Comparison of ENCODE assay signal across 8 cellular contexts in the genomic region with DNA sequence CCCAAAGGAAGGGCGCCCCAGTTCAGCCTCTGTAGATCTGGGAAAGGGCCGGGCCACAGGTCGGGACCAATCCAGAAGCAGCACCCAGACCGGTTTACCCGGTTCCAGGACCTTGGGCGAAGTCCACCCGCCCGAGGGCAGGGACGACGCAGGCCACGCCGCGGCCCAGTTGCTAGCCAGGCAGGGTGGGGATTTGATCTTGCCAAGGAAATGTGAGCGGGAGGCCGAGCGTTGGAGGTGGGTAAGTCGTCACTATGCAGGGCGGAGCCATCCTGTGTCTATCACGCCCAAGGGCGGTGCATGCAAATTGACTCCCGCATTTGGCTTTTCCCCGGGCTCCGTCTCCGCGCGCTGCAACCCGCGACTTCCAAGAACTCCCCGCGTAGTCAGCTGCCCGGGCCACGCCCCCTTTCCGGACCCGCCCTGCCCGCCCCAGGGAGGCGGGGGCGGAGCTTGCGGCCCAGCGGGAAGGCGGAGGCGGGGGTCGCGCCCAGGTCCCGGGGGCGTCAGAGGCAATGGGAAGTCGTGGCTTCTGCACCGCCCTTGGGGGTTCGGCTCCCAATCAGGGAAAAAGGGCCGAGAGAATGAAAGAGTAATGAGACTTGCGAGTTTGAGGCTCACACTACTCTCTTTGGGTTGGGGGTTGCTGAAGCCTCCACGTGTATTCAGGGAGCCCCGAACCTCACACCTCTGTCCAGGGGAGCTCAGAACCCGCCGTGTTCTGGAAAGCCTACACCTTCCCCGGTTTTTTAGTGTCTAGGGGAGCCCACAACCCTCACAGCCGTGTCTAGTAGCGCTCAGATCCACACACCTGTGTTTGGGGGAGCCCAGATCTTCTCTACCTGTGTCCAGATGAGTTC. TPM values are rescaled to one million over a fixed set of nuclear protein-coding genes. Genes with fewer than 3 reads are reported as not detected.
DNase-seq lines count a peak whose midpoint lies in the region; ATAC-seq, FAIRE-seq and TF ChIP-seq lines count a peak whose summit lies in the region.

No MANE protein-coding gene starts in this region.

- H3K4me3 ChIP-seq in ectodermal cell (ENCODE audit: insufficient read depth, low read depth, low read length), result peak overlapping the region; percentile 28

- ATAC-seq in HG03439 (IDR thresholded peaks at IDR 0.05; ENCODE audit: unreplicated experiment), result peak; percentile 49
- peak; percentile 67 for ATAC-seq in activated CD8-positive, alpha-beta T cell treated with anti-CD3 and anti-CD28 coated beads, Interleukin-2, amount 10 ng/mL, durations not matched to agents 7 days and 5 days

- peak; percentile 79 for DNase-seq in GM10266 (ENCODE audit: extremely low spot score)
- peak; percentile 99 for DNase-seq in NCI-H82 treated with DMSO at 0.1 percent for 48 hours (lab: John Stamatoyannopoulos, UW; ENCODE audit: unreplicated experiment)
- peak; percentile 96 for DNase-seq in activated CD8-positive, alpha-beta T cell treated with anti-CD3 and anti-CD28 coated beads, Interleukin-2, amount 10 ng/mL, durations not matched to agents 7 days and 5 days
- DNase-seq in lung microvascular endothelial cell (ENCODE audit: low read depth in 2 of 2), result peak; percentile 89 to 98
- peak; percentile 74 to 94 (median 75) for DNase-seq in stimulated activated CD4-positive, alpha-beta T cell treated with anti-CD3 and anti-CD28 coated beads, TNF-alpha, amount 100 ng/mL, for 24 hours (ENCODE audit: low read depth in 3 of 3)
- DNase-seq in GM19239 (ENCODE audit: insufficient read length, low spot score), result no peak

- H3K27me3 ChIP-seq in ectodermal cell (ENCODE audit: control insufficient read depth, insufficient read depth, low read length, poor library complexity, severe bottlenecking), result no peaks in the 10 kb centered on the region

- POLR2A ChIA-PET in activated CD8-positive, alpha-beta T cell treated with anti-CD3 and anti-CD28 coated beads, Interleukin-2, amount 10 ng/mL, durations not matched to agents 7 days and 5 days (lab: Charles Lee), result interaction anchor here (0.7 to 9.4 kb wide), 9 partner anchors 8 to 46 kb away, joined by 3 to 183 read pairs (median 7); a partner anchor contains a TSS

- no peak for FAIRE-seq in GM19239 (lab: Jason Lieb, UNC)

- no peak for TF ChIP-seq CTCF in GM10266 (IDR thresholded peaks at IDR 0.05; ENCODE audit: control insufficient read depth, insufficient read depth, low read depth, missing control alignments)

- no peaks in the 10 kb centered on the region for H3K9me3 Mint-ChIP-seq in activated CD8-positive, alpha-beta T cell treated with anti-CD3 and anti-CD28 coated beads, Interleukin-2, amount 10 ng/mL, durations not matched to agents 7 days and 5 days (ENCODE audit: insufficient read depth)

- H3K36me3 Mint-ChIP-seq in activated CD8-positive, alpha-beta T cell treated with anti-CD3 and anti-CD28 coated beads, Interleukin-2, amount 10 ng/mL, durations not matched to agents 7 days and 5 days (ENCODE audit: low read depth), result peaks cover 33% of the 10 kb centered on the region

- peak overlapping the region; percentile 88 for H3K4me3 Mint-ChIP-seq in activated CD8-positive, alpha-beta T cell treated with anti-CD3 and anti-CD28 coated beads, Interleukin-2, amount 10 ng/mL, durations not matched to agents 7 days and 5 days

- H3K36me3 ChIP-seq in ectodermal cell (ENCODE audit: control insufficient read depth, insufficient read depth, low read length), result no peaks in the 10 kb centered on the region

- H3K4me1 Mint-ChIP-seq in activated CD8-positive, alpha-beta T cell treated with anti-CD3 and anti-CD28 coated beads, Interleukin-2, amount 10 ng/mL, durations not matched to agents 7 days and 5 days (ENCODE audit: low read depth), result peaks cover 75% of the 10 kb centered on the region

- no peaks in the 10 kb centered on the region for H3K27me3 Mint-ChIP-seq in activated CD8-positive, alpha-beta T cell treated with anti-CD3 and anti-CD28 coated beads, Interleukin-2, amount 10 ng/mL, durations not matched to agents 7 days and 5 days (ENCODE audit: low read depth)

- H3K9me3 ChIP-seq in ectodermal cell (ENCODE audit: control insufficient read depth, low read length), result no peaks in the 10 kb centered on the region

- peaks cover 22% of the 10 kb centered on the region for H3K4me1 ChIP-seq in ectodermal cell (ENCODE audit: control insufficient read depth, insufficient read depth, low read length)

- CTCF ChIA-PET in activated CD8-positive, alpha-beta T cell treated with anti-CD3 and anti-CD28 coated beads, Interleukin-2, amount 10 ng/mL, durations not matched to agents 7 days and 5 days (lab: Charles Lee), result interaction anchor here (1.2 to 5.8 kb wide), 7 partner anchors 7 to 198 kb away, joined by 3 to 32 read pairs (median 6); a partner anchor contains a TSS

- 2 to 3% methylated on average over 57 of the region's 57 CpGs for WGBS in ectodermal cell, 2 experiments

- peak overlapping the region; percentile 89 for H3K27ac Mint-ChIP-seq in activated CD8-positive, alpha-beta T cell treated with anti-CD3 and anti-CD28 coated beads, Interleukin-2, amount 10 ng/mL, durations not matched to agents 7 days and 5 days

- H3K27ac ChIP-seq in ectodermal cell (ENCODE audit: insufficient read depth, low read depth, low read length, poor library complexity, severe bottlenecking), result peak overlapping the region; percentile 95

RNA-seq across cellular contexts. Expression of a gene that starts 12.8 kb away (rescaled TPM):
- total RNA-seq in activated CD8-positive, alpha-beta T cell treated with anti-CD3 and anti-CD28 coated beads, Interleukin-2, amount 10 ng/mL, durations not matched to agents 7 days and 5 days, result 100 to 1,000 TPM; 203 to 210 TPM
- 77.9 TPM for polyA plus RNA-seq in ectodermal cell (2013, experiment 1 of 4)
- 70.4 TPM for polyA plus RNA-seq in ectodermal cell (2013, experiment 2 of 4)
- polyA plus RNA-seq in ectodermal cell (2013, experiment 3 of 4), result 54.1 TPM
- polyA plus RNA-seq in ectodermal cell (2013, experiment 4 of 4), result 54.6 TPM
- total RNA-seq in lung microvascular endothelial cell, result 19.0 and 31.2 TPM in 2 replicates

RNA-seq across cellular contexts. Expression of a gene that starts 12.8 kb away (rescaled TPM):
- total RNA-seq in activated CD8-positive, alpha-beta T cell treated with anti-CD3 and anti-CD28 coated beads, Interleukin-2, amount 10 ng/mL, durations not matched to agents 7 days and 5 days, result 10 to 100 TPM; 68.4 to 69.2 TPM
- 37.9 TPM for polyA plus RNA-seq in ectodermal cell (2013, experiment 1 of 4)
- 32.1 TPM for polyA plus RNA-seq in ectodermal cell (2013, experiment 2 of 4)
- polyA plus RNA-seq in ectodermal cell (2013, experiment 3 of 4), result 39.2 TPM
- 38.1 TPM for polyA plus RNA-seq in ectodermal cell (2013, experiment 4 of 4)
- 46.4 and 56.0 TPM in 2 replicates for total RNA-seq in lung microvascular endothelial cell

RNA-seq across cellular contexts. Expression of a gene that starts 44.9 kb away (rescaled TPM):
- 10 to 100 TPM; 74.6 to 84.8 TPM for total RNA-seq in activated CD8-positive, alpha-beta T cell treated with anti-CD3 and anti-CD28 coated beads, Interleukin-2, amount 10 ng/mL, durations not matched to agents 7 days and 5 days
- polyA plus RNA-seq in ectodermal cell (2013, experiment 1 of 4), result 124 TPM
- 149 TPM for polyA plus RNA-seq in ectodermal cell (2013, experiment 2 of 4)
- polyA plus RNA-seq in ectodermal cell (2013, experiment 3 of 4), result 79.0 TPM
- 86.2 TPM for polyA plus RNA-seq in ectodermal cell (2013, experiment 4 of 4)
- 32.7 and 34.1 TPM in 2 replicates for total RNA-seq in lung microvascular endothelial cell

RNA-seq across cellular contexts. Expression of a gene that starts 46.4 kb away (rescaled TPM):
- 10 to 100 TPM; 59.8 to 60.3 TPM for total RNA-seq in activated CD8-positive, alpha-beta T cell treated with anti-CD3 and anti-CD28 coated beads, Interleukin-2, amount 10 ng/mL, durations not matched to agents 7 days and 5 days
- 46.9 TPM for polyA plus RNA-seq in ectodermal cell (2013, experiment 1 of 4)
- polyA plus RNA-seq in ectodermal cell (2013, experiment 2 of 4), result 41.7 TPM
- 34.4 TPM for polyA plus RNA-seq in ectodermal cell (2013, experiment 3 of 4)
- polyA plus RNA-seq in ectodermal cell (2013, experiment 4 of 4), result 38.1 TPM
- total RNA-seq in lung microvascular endothelial cell, result 17.4 and 26.6 TPM in 2 replicates
